Comparison of ENCODE assay signal across 10 cellular contexts in the genomic region with DNA sequence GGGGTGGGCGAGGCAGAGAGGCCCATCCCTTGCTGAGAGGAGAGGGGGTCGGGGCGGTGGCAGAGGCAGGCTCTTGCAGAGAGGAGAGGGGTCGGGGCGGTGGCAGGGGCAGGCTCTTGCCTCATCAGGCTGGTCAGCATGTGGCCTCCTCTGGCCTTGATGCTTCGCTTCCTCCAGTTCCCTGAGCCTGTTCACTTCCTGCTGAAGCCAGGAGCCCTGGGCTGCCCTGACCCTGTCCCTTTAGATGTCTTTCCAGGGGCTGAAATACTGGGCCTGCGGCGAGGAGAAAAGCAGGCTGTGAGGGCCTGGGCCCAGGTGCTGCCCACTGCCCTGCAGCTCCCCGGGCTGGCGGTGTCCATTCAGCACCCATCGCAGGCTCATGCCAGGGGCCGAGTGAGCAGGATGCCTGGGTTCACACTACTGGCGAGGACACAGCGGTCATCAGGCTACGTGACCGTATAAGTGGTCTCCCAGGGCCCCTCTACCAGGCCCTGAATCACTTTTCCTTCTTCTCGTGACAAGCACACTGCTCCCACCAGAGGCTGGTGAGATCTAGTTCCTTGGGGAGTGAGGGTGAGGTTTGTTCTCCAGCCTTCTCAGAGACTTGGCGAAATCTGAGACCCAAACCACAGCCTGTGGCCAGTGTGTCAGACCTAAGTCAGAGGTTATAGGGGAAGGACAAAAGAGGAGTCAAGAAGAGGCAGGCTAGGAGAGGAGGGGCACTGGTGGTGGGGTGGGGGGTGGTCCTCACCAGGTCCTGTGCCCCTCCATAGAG. TPM values are rescaled to one million over a fixed set of nuclear protein-coding genes. Genes with fewer than 3 reads are reported as not detected.
DNase-seq lines count a peak whose midpoint lies in the region; ATAC-seq lines count a peak whose summit lies in the region.
"Had no signal": no experiment of that assay in that cellular context is flagged by ENCODE, and none has a peak within 500 bp of the region (broad histone marks: within the 10 kb centered on the region; RNA-seq: fewer than 3 reads in every experiment).

No MANE protein-coding gene starts in this region.

- no peaks in the 10 kb centered on the region for H3K27me3 Mint-ChIP-seq in T-helper 17 cell
- peaks cover 0 to 9% of the 10 kb centered on the region in 2 donors for H3K27me3 Mint-ChIP-seq in stimulated activated naive B cell treated with anti-CD40 and anti-IgM and Interleukin-4, amounts not matched to agents 10 μg/mL and 1 μg/mL and 100 μg/mL, for 72 hours

- no peaks in the 10 kb centered on the region for H3K36me3 Mint-ChIP-seq in T-helper 17 cell (ENCODE audit: low read depth)
- H3K36me3 Mint-ChIP-seq in stimulated activated naive B cell treated with anti-CD40 and anti-IgM and Interleukin-4, amounts not matched to agents 10 μg/mL and 1 μg/mL and 100 μg/mL, for 72 hours: peaks cover 0 to 4% of the 10 kb centered on the region in 2 donors

- H3K4me3 Mint-ChIP-seq in T-helper 17 cell: no peak overlapping the region
- no peak overlapping the region for H3K4me3 Mint-ChIP-seq in stimulated activated naive B cell treated with anti-CD40 and anti-IgM and Interleukin-4, amounts not matched to agents 10 μg/mL and 1 μg/mL and 100 μg/mL, for 72 hours

- ATAC-seq in T-helper 17 cell (no peak), HG03439 (IDR thresholded peaks at IDR 0.05; ENCODE audit: unreplicated experiment) (no peak)
- ATAC-seq in stimulated activated naive B cell treated with anti-CD40 and anti-IgM and Interleukin-4, amounts not matched to agents 10 μg/mL and 1 μg/mL and 100 μg/mL, for 72 hours (replicated peaks): no peak

- H3K9me3 ChIP-seq in T-helper 17 cell (ENCODE audit: control insufficient read depth, low read length, poor library complexity, severe bottlenecking): no peaks in the 10 kb centered on the region

- no peaks in the 10 kb centered on the region for H3K9me3 Mint-ChIP-seq in stimulated activated naive B cell treated with anti-CD40 and anti-IgM and Interleukin-4, amounts not matched to agents 10 μg/mL and 1 μg/mL and 100 μg/mL, for 72 hours

- DNase-seq in NK-92 treated with Interleukin-12 subunit alpha and Interleukin-12 subunit beta, amount 100 ng/mL, for 24 hours (lab: John Stamatoyannopoulos, UW): peak; percentile 50
- no peak for DNase-seq in NK-92 (lab: John Stamatoyannopoulos, UW; ENCODE audit: unreplicated experiment)
- DNase-seq in T-helper 17 cell: no peak
- peak; percentile 44 for DNase-seq in iris pigment epithelial cell (ENCODE audit: low read depth)
- DNase-seq in stimulated activated naive B cell treated with anti-CD40 and anti-IgM and Interleukin-4, amounts not matched to agents 10 μg/mL and 1 μg/mL and 100 μg/mL, for 72 hours: no peak
- DNase-seq in stimulated activated CD4-positive, alpha-beta T cell treated with anti-CD3 and anti-CD28 coated beads, Interleukin-4, amount 100 ng/mL, for 24 hours: no peak
- no peak for DNase-seq in inferior parietal cortex (ENCODE audit: extremely low spot score)
- DNase-seq: activated CD8-positive, alpha-beta memory T cell treated with anti-CD3 and anti-CD28 coated beads, Interleukin-2, amount 50 U/mL, for 48 hours; DND-41 had no signal

- H3K27ac Mint-ChIP-seq in T-helper 17 cell: peak overlapping the region; percentile 91
- H3K27ac Mint-ChIP-seq in stimulated activated naive B cell treated with anti-CD40 and anti-IgM and Interleukin-4, amounts not matched to agents 10 μg/mL and 1 μg/mL and 100 μg/mL, for 72 hours: peak overlapping the region; percentile 98

- H3K4me1 Mint-ChIP-seq in T-helper 17 cell: peaks cover 13% of the 10 kb centered on the region
- H3K4me1 Mint-ChIP-seq in stimulated activated naive B cell treated with anti-CD40 and anti-IgM and Interleukin-4, amounts not matched to agents 10 μg/mL and 1 μg/mL and 100 μg/mL, for 72 hours: peaks cover 42 to 61% of the 10 kb centered on the region in 2 donors

RNA-seq across cellular contexts. Expression of gene SEMA4C, which starts 6.3 kb away (rescaled TPM):
- total RNA-seq in T-helper 17 cell: 10 to 100 TPM; 25.5 to 30.9 TPM

RNA-seq across cellular contexts. Expression of gene ANKRD39, which starts 18.4 kb away (rescaled TPM):
- total RNA-seq in T-helper 17 cell: 10 to 100 TPM; 16.8 to 18.6 TPM

RNA-seq across cellular contexts. Expression of gene ANKRD23, which starts 32.4 kb away (rescaled TPM):
- total RNA-seq in T-helper 17 cell: 10 to 100 TPM in 1 of 2 donors, 1 to 10 TPM in 1; 7.6 to 11.2 TPM

Comparison
In these comparisons a context has a peak if more than half of its experiments do, and no peak if none do; other contexts are left out.
1. DNase-seq: peak in NK-92 treated with Interleukin-12 subunit alpha and Interleukin-12 subunit beta, amount 100 ng/mL, for 24 hours (single experiment) and iris pigment epithelial cell (single experiment); none in NK-92 (single experiment), T-helper 17 cell (0 of 3), stimulated activated naive B cell treated with anti-CD40 and anti-IgM and Interleukin-4, amounts not matched to agents 10 μg/mL and 1 μg/mL and 100 μg/mL, for 72 hours (single experiment), stimulated activated CD4-positive, alpha-beta T cell treated with anti-CD3 and anti-CD28 coated beads, Interleukin-4, amount 100 ng/mL, for 24 hours (single experiment) and inferior parietal cortex (single experiment).